Comparison of ENCODE assay signal across 24 cellular contexts in genomic region chr12:2833810-2834209, GRCh38. TPM values are rescaled to one million over a fixed set of nuclear protein-coding genes. Genes with fewer than 3 reads are reported as not detected.
DNase-seq lines count a peak whose midpoint lies in the region; ATAC-seq and TF ChIP-seq lines count a peak whose summit lies in the region.
"Had no signal": no experiment of that assay in that cellular context is flagged by ENCODE, and none has a peak within 500 bp of the region (broad histone marks: within the 10 kb centered on the region; RNA-seq: fewer than 3 reads in every experiment).

No MANE protein-coding gene starts in this region.

- H4K20me1 ChIP-seq in mammary epithelial cell (ENCODE audit: insufficient read depth, low read length), result no peaks in the 10 kb centered on the region
- H4K20me1 ChIP-seq: BLaER1 had no signal

- H3K79me2 ChIP-seq in mammary epithelial cell (ENCODE audit: insufficient read depth, low read length), result no peaks in the 10 kb centered on the region

- 51% methylated on average over 8 of the region's 9 CpGs for WGBS in mammary epithelial cell (ENCODE audit: low coverage, missing lambda C conversion rate)
- 50 to 63% (median 58%) methylated on average over 9 of the region's 9 CpGs for WGBS in heart left ventricle, 4 donors
- 49 to 62% methylated on average over 5 to 9 of the region's 9 CpGs for WGBS in testis, 2 donors

- no peaks in the 10 kb centered on the region for H3K27me3 Mint-ChIP-seq in stimulated activated memory B cell treated with anti-CD40 and anti-IgM and Interleukin-4, amounts not matched to agents 10 μg/mL and 1 μg/mL and 100 μg/mL, for 72 hours

- H3K9ac ChIP-seq in mammary epithelial cell (ENCODE audit: insufficient read depth, low read length), result no peak overlapping the region
- H3K9ac ChIP-seq: BLaER1, neural progenitor cell had no signal

- CTCF ChIA-PET in mammary epithelial cell (lab: Charles Lee; ENCODE audit: low non-redundant PET), result interaction anchor here (0.6 kb wide), 1 partner anchor 12 kb away, joined by 21 read pairs; no protein-coding TSS in a partner anchor

- H3K4me3 ChIP-seq in breast epithelium (peak overlapping the region in 2 of 3 donors; percentile 42 to 58), mammary epithelial cell (replicated peaks in 1 of 3; ENCODE audit: insufficient read depth in 1 of 3, low read depth in 2 of 3, low read length in 3 of 3) (no peak overlapping the region), heart left ventricle (peak overlapping the region in 8 of 12 donors; percentile 36 to 54 (median 48)), uterus (peak overlapping the region in 1 of 2 donors; percentile 26), testis (peak overlapping the region in 1 of 2 donors; percentile 36)
- H3K4me3 ChIP-seq: BLaER1, neural progenitor cell had no signal

- H3K9me3 ChIP-seq in breast epithelium, result no peaks in the 10 kb centered on the region
- H3K9me3 ChIP-seq in mammary epithelial cell (replicated peaks; ENCODE audit: insufficient read depth, low read length), result no peaks in the 10 kb centered on the region
- H3K9me3 ChIP-seq in heart left ventricle, result no peaks in the 10 kb centered on the region
- H3K9me3 ChIP-seq in uterus, result no peaks in the 10 kb centered on the region
- H3K9me3 ChIP-seq in testis, result no peaks in the 10 kb centered on the region
- H3K9me3 ChIP-seq: adrenal gland, BLaER1 had no signal

- no TSS peak for BruUV-seq in mammary epithelial cell (replicated peaks; lab: Mats Ljungman, UMichigan)

- H3K27ac Mint-ChIP-seq in stimulated activated memory B cell treated with anti-CD40 and anti-IgM and Interleukin-4, amounts not matched to agents 10 μg/mL and 1 μg/mL and 100 μg/mL, for 72 hours, result no peak overlapping the region

- DNase-seq in breast epithelium (ENCODE audit: low spot score in 2 of 2) (no peak), mammary epithelial cell (no peak), heart left ventricle (peak; percentile 32 to 48 (median 35)), omental fat pad (ENCODE audit: low spot score) (no peak), uterus (peak in 1 of 2 donors; percentile 42), NCI-H69 (lab: John Stamatoyannopoulos, UW) (no peak), testis (no peak)
- DNase-seq: activated CD4-positive, alpha-beta T cell treated with anti-CD3 and anti-CD28 coated beads, Interleukin-2, amount 50 U/mL, for 1 hour; activated CD8-positive, alpha-beta memory T cell treated with anti-CD3 and anti-CD28 coated beads, Interleukin-2, amount 50 U/mL, for 48 hours; activated effector memory CD4-positive, alpha-beta T cell treated with anti-CD3 and anti-CD28 coated beads, Interleukin-2, amount 50 U/mL, for 16 hours; midbrain; NCI-H1092; NCI-H2081 treated with DMSO at 0.1 percent for 48 hours; NCI-H510A; stimulated activated naive CD4-positive, alpha-beta T cell had no signal

- TF ChIP-seq CTCF in breast epithelium (IDR thresholded peaks at IDR 0.05) (no peak), mammary epithelial cell (conservative IDR thresholded peaks at IDR 0.05 in 1 of 2, IDR thresholded peaks at IDR 0.05 in 1 of 2; ENCODE audit: extremely low read depth in 1 of 2, insufficient read depth in 1 of 2, low read depth in 1 of 2, low read length in 2 of 2) (no peak), heart left ventricle (IDR thresholded peaks at IDR 0.05) (no peak), omental fat pad (IDR thresholded peaks at IDR 0.05) (no peak), uterus (IDR thresholded peaks at IDR 0.05) (no peak), testis (IDR thresholded peaks at IDR 0.05) (no peak)

- ATAC-seq in heart left ventricle (peak in 3 of 4 donors; percentile 21 to 66 (median 62)), omental fat pad (ENCODE audit: low FRiP score) (peak; percentile 40)
- no peak for ATAC-seq in stimulated activated memory B cell treated with anti-CD40 and anti-IgM and Interleukin-4, amounts not matched to agents 10 μg/mL and 1 μg/mL and 100 μg/mL, for 72 hours

- H3K27ac ChIP-seq in breast epithelium (peak overlapping the region in 1 of 2 donors; percentile 62), mammary epithelial cell (ENCODE audit: insufficient read depth, low read depth, low read length) (no peak overlapping the region), heart left ventricle (peak overlapping the region in 5 of 12 donors; percentile 6 to 64 (median 50)), uterus (peak overlapping the region; percentile 61 to 73), testis (peak overlapping the region in 1 of 2 donors; percentile 25)
- H3K27ac ChIP-seq: BLaER1, neural progenitor cell had no signal

- in situ Hi-C loops in mammary epithelial cell (cut with MboI; ENCODE audit: low sequenced_read_pairs in 2 of 2), result no loop called here

- dilution Hi-C loops in mammary epithelial cell (cut with HindIII; ENCODE audit: low sequenced_read_pairs), result no loop called here

- H3K4me1 ChIP-seq in breast epithelium, result no peaks in the 10 kb centered on the region
- H3K4me1 ChIP-seq in mammary epithelial cell (ENCODE audit: insufficient read depth, low read length), result no peaks in the 10 kb centered on the region
- H3K4me1 ChIP-seq in heart left ventricle, result peaks cover 0 to 23% (median 7%) of the 10 kb centered on the region in 12 donors
- H3K4me1 ChIP-seq in uterus, result peaks cover 0 to 8% of the 10 kb centered on the region in 2 donors
- peaks cover 9% of the 10 kb centered on the region for H3K4me1 ChIP-seq in testis
- H3K4me1 ChIP-seq: BLaER1 had no signal

- H3K27me3 ChIP-seq in breast epithelium (no peaks in the 10 kb centered on the region), mammary epithelial cell (ENCODE audit: insufficient read depth, low read length) (no peaks in the 10 kb centered on the region), heart left ventricle (no peaks in the 10 kb centered on the region), uterus (no peaks in the 10 kb centered on the region), testis (no peaks in the 10 kb centered on the region)
- H3K27me3 ChIP-seq: adrenal gland, BLaER1, neural progenitor cell had no signal

- no peak overlapping the region for H2AFZ ChIP-seq in mammary epithelial cell (ENCODE audit: low read depth, low read length)
- H2AFZ ChIP-seq: neural progenitor cell had no signal

- H3K36me3 Mint-ChIP-seq in stimulated activated memory B cell treated with anti-CD40 and anti-IgM and Interleukin-4, amounts not matched to agents 10 μg/mL and 1 μg/mL and 100 μg/mL, for 72 hours, result peaks cover 50% of the 10 kb centered on the region

- TF ChIP-seq POLR2A in breast epithelium (IDR thresholded peaks at IDR 0.05) (no peak), heart left ventricle (IDR thresholded peaks at IDR 0.05) (no peak), uterus (IDR thresholded peaks at IDR 0.05) (no peak), testis (IDR thresholded peaks at IDR 0.05) (no peak)

- H3K4me1 Mint-ChIP-seq in stimulated activated memory B cell treated with anti-CD40 and anti-IgM and Interleukin-4, amounts not matched to agents 10 μg/mL and 1 μg/mL and 100 μg/mL, for 72 hours, result no peaks in the 10 kb centered on the region

- no peaks in the 10 kb centered on the region for H3K9me3 Mint-ChIP-seq in stimulated activated memory B cell treated with anti-CD40 and anti-IgM and Interleukin-4, amounts not matched to agents 10 μg/mL and 1 μg/mL and 100 μg/mL, for 72 hours
- H3K9me3 Mint-ChIP-seq: neural progenitor cell had no signal

- intact Hi-C loops in breast epithelium (cut with DNase I; ENCODE audit: low total_unique reads) (no loop called here), mammary epithelial cell (cut with micrococcal nuclease) (no loop called here), heart left ventricle (cut with DNase I) (no loop called here), uterus (cut with DNase I; ENCODE audit: low total_unique reads) (no loop called here), testis (cut with DNase I; ENCODE audit: low total_unique reads) (loop anchor here (10.0 kb wide), 1 partner anchor 101 kb away; no protein-coding TSS in a partner anchor)

- no peak overlapping the region for H3K4me2 ChIP-seq in mammary epithelial cell (ENCODE audit: insufficient read depth, low read depth, low read length)
- H3K4me2 ChIP-seq: BLaER1 had no signal

- no peak overlapping the region for H3K4me3 Mint-ChIP-seq in stimulated activated memory B cell treated with anti-CD40 and anti-IgM and Interleukin-4, amounts not matched to agents 10 μg/mL and 1 μg/mL and 100 μg/mL, for 72 hours
- H3K4me3 Mint-ChIP-seq: neural progenitor cell had no signal

- H3K36me3 ChIP-seq in breast epithelium (no peaks in the 10 kb centered on the region), mammary epithelial cell (ENCODE audit: insufficient read depth, low read length) (no peaks in the 10 kb centered on the region), heart left ventricle (peaks cover 0 to 37% (median 22%) of the 10 kb centered on the region in 9 donors), uterus (no peaks in the 10 kb centered on the region), testis (ENCODE audit: low read depth, missing control alignments) (no peaks in the 10 kb centered on the region)
- H3K36me3 ChIP-seq: neural progenitor cell had no signal

RNA-seq across cellular contexts. Expression of gene NRIP2, which starts 1.0 kb away (rescaled TPM):
- total RNA-seq in breast epithelium, result 1 to 10 TPM in 2 of 3 donors, under 1 TPM in 1; 0.16 to 1.6 (median 1.2) TPM
- total RNA-seq in mammary epithelial cell, result not detected
- polyA plus RNA-seq in mammary epithelial cell, result not detected
- not detected for polyA minus RNA-seq in mammary epithelial cell
- total RNA-seq in heart left ventricle, result 1 to 10 TPM; 1.9 to 3.1 (median 2.1) TPM
- 1 to 10 TPM; 1.9 to 2.1 TPM for polyA plus RNA-seq in heart left ventricle
- total RNA-seq in omental fat pad, result 1 to 10 TPM in 2 of 4 donors, under 1 TPM in 2; 0.46 to 4.9 (median 0.93) TPM
- total RNA-seq in uterus, result 10 to 100 TPM in 1 of 4 donors, 1 to 10 TPM in 3; 2.4 to 10.5 (median 7.0) TPM
- total RNA-seq in testis, result 10 to 100 TPM in 1 of 2 donors, 1 to 10 TPM in 1; 2.6 to 10.6 TPM
- polyA plus RNA-seq in testis (ENCODE audit: insufficient read depth, low read depth, low replicate concordance), result 2.8 TPM
- total RNA-seq: A172, LHCN-M2, renal cortical epithelial cell had no signal

RNA-seq across cellular contexts. Expression of gene ITFG2, which starts 21.3 kb away (rescaled TPM):
- total RNA-seq in breast epithelium, result 10 to 100 TPM; 22.2 to 48.9 (median 35.1) TPM
- total RNA-seq in mammary epithelial cell, result 10 to 100 TPM; 15.2 to 25.9 TPM
- 16.8 TPM for polyA plus RNA-seq in mammary epithelial cell
- polyA minus RNA-seq in mammary epithelial cell, result 120 TPM
- 10 to 100 TPM in 6 of 9 donors, 1 to 10 TPM in 3; 7.6 to 21.7 (median 12.1) TPM for total RNA-seq in heart left ventricle
- polyA plus RNA-seq in heart left ventricle, result 10 to 100 TPM; 10.2 to 15.6 TPM
- 10 to 100 TPM; 23.4 to 40.5 (median 29.0) TPM for total RNA-seq in omental fat pad
- 10 to 100 TPM; 30.5 to 92.6 (median 35.0) TPM for total RNA-seq in uterus
- total RNA-seq in testis, result 10 to 100 TPM; 54.1 to 69.4 TPM
- polyA plus RNA-seq in testis (ENCODE audit: insufficient read depth, low read depth, low replicate concordance), result 32.6 TPM

RNA-seq across cellular contexts. Expression of gene TEX52, which starts 23.0 kb away (rescaled TPM):
- not detected for total RNA-seq in breast epithelium
- not detected for total RNA-seq in mammary epithelial cell
- polyA plus RNA-seq in mammary epithelial cell, result not detected
- polyA minus RNA-seq in mammary epithelial cell, result not detected
- not detected for total RNA-seq in heart left ventricle
- not detected for polyA plus RNA-seq in heart left ventricle
- total RNA-seq in omental fat pad, result not detected
- not detected for total RNA-seq in uterus
- 1 to 10 TPM in 1 of 2 donors, under 1 TPM in 1; 0.81 to 4.7 TPM for total RNA-seq in testis
- polyA plus RNA-seq in testis (ENCODE audit: insufficient read depth, low read depth, low replicate concordance), result 11.4 TPM
- total RNA-seq: A172, adrenal gland, fibroblast of lung, LHCN-M2, renal cortical epithelial cell, ureter had no signal
- polyA plus RNA-seq: adrenal gland, fibroblast of lung had no signal

RNA-seq across cellular contexts. Expression of gene FKBP4, which starts 39.0 kb away (rescaled TPM):
- total RNA-seq in breast epithelium (10 to 100 TPM; 30.4 to 70.8 (median 50.1) TPM), mammary epithelial cell (100 to 1,000 TPM in 1 of 2 donors, 10 to 100 TPM in 1; 53.5 to 111 TPM), heart left ventricle (10 to 100 TPM; 25.8 to 76.2 (median 44.0) TPM), omental fat pad (10 to 100 TPM; 29.6 to 86.5 (median 45.1) TPM), uterus (10 to 100 TPM in 3 of 4 donors, 1 to 10 TPM in 1; 8.5 to 59.0 (median 36.7) TPM), testis (10 to 100 TPM; 64.2 to 74.9 TPM)
- polyA plus RNA-seq in mammary epithelial cell (80.6 TPM), heart left ventricle (10 to 100 TPM; 25.4 to 84.9 TPM), testis (ENCODE audit: insufficient read depth, low read depth, low replicate concordance) (154 TPM)
- 93.5 TPM for polyA minus RNA-seq in mammary epithelial cell

RNA-seq across cellular contexts. Expression of gene FOXM1, which starts 43.2 kb away (rescaled TPM):
- total RNA-seq in breast epithelium (1 to 10 TPM in 1 of 3 donors, under 1 TPM in 2; under 0.01 to 2.4 (median 0.44) TPM), mammary epithelial cell (10 to 100 TPM in 1 of 2 donors, 1 to 10 TPM in 1; 1.0 to 49.9 TPM), heart left ventricle (10 to 100 TPM in 1 of 9 donors, 1 to 10 TPM in 2, under 1 TPM in 6; 0.09 to 13.5 (median 0.68) TPM), omental fat pad (1 to 10 TPM in 1 of 4 donors, under 1 TPM in 3; 0.09 to 4.3 (median 0.50) TPM), uterus (1 to 10 TPM in 1 of 4 donors, not detected in 3; 9.6 TPM), testis (10 to 100 TPM; 18.1 to 32.3 TPM)
- polyA plus RNA-seq in mammary epithelial cell (38.5 TPM), heart left ventricle (under 1 TPM; 0.08 to 0.36 TPM), testis (ENCODE audit: insufficient read depth, low read depth, low replicate concordance) (59.7 TPM)
- 139 TPM for polyA minus RNA-seq in mammary epithelial cell

Comparison
In these comparisons a context has a peak if more than half of its experiments do, and no peak if none do; other contexts are left out.
1. H3K4me3 ChIP-seq: peak in breast epithelium (2 of 3) and heart left ventricle (8 of 12); none in mammary epithelial cell (0 of 3).
2. DNase-seq: peak in heart left ventricle (5 of 5); none in breast epithelium (0 of 2), mammary epithelial cell (single experiment), omental fat pad (single experiment), NCI-H69 (single experiment) and testis (single experiment).